ENCODE assay signal across 8 cellular contexts in genomic region chr9:92115977-92116285, GRCh38. TPM values are rescaled to one million over a fixed set of nuclear protein-coding genes. Genes with fewer than 3 reads are reported as not detected.
DNase-seq lines count a peak whose midpoint lies in the region; ATAC-seq and TF ChIP-seq lines count a peak whose summit lies in the region.

No MANE protein-coding gene starts in this region.

- H3K4me1 ChIP-seq in NT2/D1 (ENCODE audit: insufficient read depth, insufficient read length) (no peaks in the 10 kb centered on the region), endodermal cell (ENCODE audit: control insufficient read depth, insufficient read depth, low read length) (no peaks in the 10 kb centered on the region)

- peak overlapping the region; percentile 23 for H3K9ac ChIP-seq in NT2/D1 (ENCODE audit: insufficient read length, low read depth)
- H3K9ac ChIP-seq in endodermal cell (ENCODE audit: extremely low read depth, low read length, poor library complexity, severe bottlenecking), result no peak overlapping the region

- TF ChIP-seq CTCF in GM12864 (IDR thresholded peaks at IDR 0.05; ENCODE audit: low read depth, low read length, missing control alignments) (no peak), endodermal cell (conservative IDR thresholded peaks at IDR 0.05) (no peak), progenitor cell of endocrine pancreas (IDR thresholded peaks at IDR 0.05; ENCODE audit: unreplicated experiment) (no peak)

- H3K9me3 ChIP-seq in NT2/D1 (ENCODE audit: insufficient read depth, low read length) (no peaks in the 10 kb centered on the region), endodermal cell (ENCODE audit: control insufficient read depth, low read length) (no peaks in the 10 kb centered on the region)

- H3K36me3 ChIP-seq in NT2/D1 (ENCODE audit: insufficient read depth, insufficient read length, low read length) (peaks cover 30% of the 10 kb centered on the region), endodermal cell (ENCODE audit: control insufficient read depth, insufficient read depth, low read length) (peaks cover 20% of the 10 kb centered on the region)

- H3K4me1 Mint-ChIP-seq in endodermal cell, result peaks cover 2% of the 10 kb centered on the region
- peaks cover 8% of the 10 kb centered on the region for H3K4me1 Mint-ChIP-seq in progenitor cell of endocrine pancreas (ENCODE audit: low read depth)

- H3K27me3 Mint-ChIP-seq in endodermal cell (ENCODE audit: insufficient read depth) (peaks cover 6% of the 10 kb centered on the region), progenitor cell of endocrine pancreas (peaks cover 10% of the 10 kb centered on the region)

- H3K36me3 Mint-ChIP-seq in endodermal cell (ENCODE audit: low read depth) (peaks cover 11% of the 10 kb centered on the region), progenitor cell of endocrine pancreas (ENCODE audit: insufficient read depth) (peaks cover 3% of the 10 kb centered on the region)

- peak overlapping the region; percentile 97 for H3K4me3 Mint-ChIP-seq in endodermal cell
- peak overlapping the region; percentile 99 for H3K4me3 Mint-ChIP-seq in progenitor cell of endocrine pancreas (ENCODE audit: low read depth)

- H3K9me3 Mint-ChIP-seq in endodermal cell (no peaks in the 10 kb centered on the region), progenitor cell of endocrine pancreas (ENCODE audit: low read depth) (no peaks in the 10 kb centered on the region)

- H3K27me3 ChIP-seq in NT2/D1 (ENCODE audit: insufficient read depth, insufficient read length) (peaks cover 4% of the 10 kb centered on the region), endodermal cell (ENCODE audit: control insufficient read depth, insufficient read depth, low read length, poor library complexity, severe bottlenecking) (peaks cover 8% of the 10 kb centered on the region)

- WGBS in endodermal cell (ENCODE audit: insufficient coverage in 1 of 2, insufficient read length in 1 of 2), 2 experiments, result 17 to 68% methylated on average over 2 to 4 of the region's 4 CpGs

- H3K27ac ChIP-seq in endodermal cell (ENCODE audit: low read depth, low read length), result no peak overlapping the region

- no peak for DNase-seq in GM12864 (ENCODE audit: low read depth)
- DNase-seq in NT2/D1 (ENCODE audit: low read depth, low spot score), result no peak
- DNase-seq in endodermal cell, result no peak
- DNase-seq in progenitor cell of endocrine pancreas (ENCODE audit: low spot score, unreplicated experiment), result no peak
- DNase-seq in kidney glomerular epithelial cell (lab: John Stamatoyannopoulos, UW), result no peak
- no peak for DNase-seq in NCI-H128 (lab: John Stamatoyannopoulos, UW; ENCODE audit: unreplicated experiment)

- H3K4me3 ChIP-seq in GM12864 (ENCODE audit: low read depth, low read length) (peak overlapping the region; percentile 69), NT2/D1 (ENCODE audit: insufficient read length, low read depth) (peak overlapping the region; percentile 90), endodermal cell (ENCODE audit: low read length) (peak overlapping the region; percentile 99)

- ATAC-seq in GM21528 (IDR thresholded peaks at IDR 0.05; ENCODE audit: low FRiP score, unreplicated experiment), result no peak
- ATAC-seq in GM21360 (IDR thresholded peaks at IDR 0.05; ENCODE audit: unreplicated experiment), result no peak

- peak overlapping the region; percentile 100 for H3K27ac Mint-ChIP-seq in endodermal cell
- peak overlapping the region; percentile 100 for H3K27ac Mint-ChIP-seq in progenitor cell of endocrine pancreas

RNA-seq across cellular contexts. Expression of gene SPTLC1, which starts 0.7 kb away (rescaled TPM):
- 10 to 100 TPM; 68.3 to 75.6 TPM for total RNA-seq in endodermal cell
- 67.1 TPM for polyA plus RNA-seq in endodermal cell (2013, experiment 1 of 2)
- 63.4 TPM for polyA plus RNA-seq in endodermal cell (2013, experiment 2 of 2)
- 68.5 and 68.8 TPM in 2 replicates for total RNA-seq in progenitor cell of endocrine pancreas
